1 cellular context compared by ENCODE assay signal in the genomic region with DNA sequence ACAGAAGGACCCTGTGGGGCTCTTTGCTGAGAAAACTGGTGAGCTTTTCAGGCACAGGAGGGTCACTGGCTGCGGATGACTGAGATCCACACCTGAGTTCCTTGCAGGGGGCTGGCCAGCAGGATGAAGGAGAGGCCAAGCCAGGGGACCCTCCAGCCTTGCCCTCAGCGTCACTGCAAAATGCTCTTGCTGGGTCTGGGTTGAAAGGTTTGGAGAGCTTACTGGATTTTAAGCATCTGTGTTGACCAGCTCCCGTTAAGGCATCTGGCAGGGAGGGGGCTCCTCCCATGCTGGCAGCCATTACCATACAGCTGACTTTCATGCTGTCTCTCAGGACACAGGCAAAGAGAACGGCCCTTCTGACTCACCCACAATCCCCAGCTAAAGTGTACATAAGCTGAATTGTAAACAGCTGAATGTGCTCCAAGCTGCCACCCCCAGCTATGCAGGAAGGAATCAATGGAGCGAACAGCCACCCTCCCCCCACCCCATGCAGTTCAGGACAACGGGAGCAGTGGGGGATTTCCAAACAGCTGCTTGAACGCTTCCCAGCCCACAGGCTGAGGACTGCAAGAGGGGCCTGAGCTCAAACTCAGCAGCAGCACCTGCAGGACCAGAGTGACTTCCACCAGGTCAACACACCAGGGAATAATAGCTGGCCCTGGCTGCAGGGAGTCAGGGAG.
TF ChIP-seq lines count a peak whose summit lies in the region.

No MANE protein-coding gene starts in this region.

TF ChIP-seq in H1, 55 proteins besides CTCF, POLR2A, EP300 and RAD21 (continued from another document):
- TF ChIP-seq, protein P1, sequence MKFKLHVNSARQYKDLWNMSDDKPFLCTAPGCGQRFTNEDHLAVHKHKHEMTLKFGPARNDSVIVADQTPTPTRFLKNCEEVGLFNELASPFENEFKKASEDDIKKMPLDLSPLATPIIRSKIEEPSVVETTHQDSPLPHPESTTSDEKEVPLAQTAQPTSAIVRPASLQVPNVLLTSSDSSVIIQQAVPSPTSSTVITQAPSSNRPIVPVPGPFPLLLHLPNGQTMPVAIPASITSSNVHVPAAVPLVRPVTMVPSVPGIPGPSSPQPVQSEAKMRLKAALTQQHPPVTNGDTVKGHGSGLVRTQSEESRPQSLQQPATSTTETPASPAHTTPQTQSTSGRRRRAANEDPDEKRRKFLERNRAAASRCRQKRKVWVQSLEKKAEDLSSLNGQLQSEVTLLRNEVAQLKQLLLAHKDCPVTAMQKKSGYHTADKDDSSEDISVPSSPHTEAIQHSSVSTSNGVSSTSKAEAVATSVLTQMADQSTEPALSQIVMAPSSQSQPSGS (IDR thresholded peaks at IDR 0.05; ENCODE audit: low read length): peak; percentile 32; the same call in 1 of the 2 replicates
- TF ChIP-seq BACH1 (IDR thresholded peaks at IDR 0.05; ENCODE audit: low read length) (no peak), TEAD4 (IDR thresholded peaks at IDR 0.05; ENCODE audit: low read depth, low read length) (peak; percentile 73), TAF7 (optimal IDR thresholded peaks at IDR 0.05; ENCODE audit: borderline replicate concordance, low read depth, low read length) (no peak), SP1 (IDR thresholded peaks at IDR 0.05; ENCODE audit: low read depth, low read length) (peak; percentile 84), TAF1 (IDR thresholded peaks at IDR 0.05; ENCODE audit: low read depth, low read length) (peak; percentile 40; the same call in 1 of the 2 replicates), NRF1 (IDR thresholded peaks at IDR 0.05; ENCODE audit: low read depth, low read length) (no peak), SIRT6 (IDR thresholded peaks at IDR 0.05; ENCODE audit: low read length) (no peak), RBBP5 (IDR thresholded peaks at IDR 0.05; ENCODE audit: borderline replicate concordance, low read depth, low read length) (peak; percentile 71; the same call in 1 of the 2 replicates), ASH2L (IDR thresholded peaks at IDR 0.05; ENCODE audit: low read length) (peak; percentile 46), GABPA (IDR thresholded peaks at IDR 0.05; ENCODE audit: borderline replicate concordance, insufficient read depth, low read length) (peak; percentile 43; the same call in 1 of the 2 replicates), YY1 (IDR thresholded peaks at IDR 0.05; ENCODE audit: low read depth, low read length) (peak; percentile 83), CBX5 (IDR thresholded peaks at IDR 0.05; ENCODE audit: low read depth, low read length) (no peak), KDM1A (IDR thresholded peaks at IDR 0.05; ENCODE audit: borderline replicate concordance, low read length) (peak; percentile 55; the same call in 1 of the 2 replicates), NANOG (IDR thresholded peaks at IDR 0.05; ENCODE audit: insufficient read depth, low read depth, low read length, poor library complexity, severe bottlenecking) (peak; percentile 34), GTF2F1 (IDR thresholded peaks at IDR 0.05; ENCODE audit: borderline replicate concordance, low read depth, low read length) (no peak), TBP (IDR thresholded peaks at IDR 0.05; ENCODE audit: low read depth, low read length) (peak; percentile 6; the same call in 1 of the 2 replicates), CBX8 (IDR thresholded peaks at IDR 0.05; ENCODE audit: borderline replicate concordance, low read depth, low read length) (no peak), SIN3A (conservative IDR thresholded peaks at IDR 0.05 in 1 of 2, IDR thresholded peaks at IDR 0.05 in 1 of 2; ENCODE audit: low read depth in 1 of 2, low read length in 2 of 2) (peak in 1 of 2 experiments; percentile 92; a peak in 2 of 4 replicates), CTBP2 (IDR thresholded peaks at IDR 0.05; ENCODE audit: borderline replicate concordance, insufficient read depth, insufficient read length, low read length) (peak; percentile 78), EGR1 (IDR thresholded peaks at IDR 0.05; ENCODE audit: borderline replicate concordance, low read depth, low read length) (no peak), TCF12 (IDR thresholded peaks at IDR 0.05; ENCODE audit: low read depth, low read length) (peak; percentile 97), POLR2AphosphoS5 (IDR thresholded peaks at IDR 0.05; ENCODE audit: low read depth, low read length) (peak; percentile 29; the same call in 1 of the 2 replicates), JUND (IDR thresholded peaks at IDR 0.05; ENCODE audit: low read length) (peak; percentile 66), HDAC2 (IDR thresholded peaks at IDR 0.05; ENCODE audit: borderline replicate concordance in 1 of 2, low read depth in 2 of 2, low read length in 2 of 2) (peak; percentile 52 to 90; a peak in 2 of 4 replicates)
- TF ChIP-seq, protein P2, sequence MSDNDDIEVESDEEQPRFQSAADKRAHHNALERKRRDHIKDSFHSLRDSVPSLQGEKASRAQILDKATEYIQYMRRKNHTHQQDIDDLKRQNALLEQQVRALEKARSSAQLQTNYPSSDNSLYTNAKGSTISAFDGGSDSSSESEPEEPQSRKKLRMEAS (IDR thresholded peaks at IDR 0.05): peak; percentile 54; the same call in 1 of the 2 replicates
TF ChIP-seq in H1: peak in this region for 19.
